Comparison of ENCODE assay signal across 9 cellular contexts in the genomic region with DNA sequence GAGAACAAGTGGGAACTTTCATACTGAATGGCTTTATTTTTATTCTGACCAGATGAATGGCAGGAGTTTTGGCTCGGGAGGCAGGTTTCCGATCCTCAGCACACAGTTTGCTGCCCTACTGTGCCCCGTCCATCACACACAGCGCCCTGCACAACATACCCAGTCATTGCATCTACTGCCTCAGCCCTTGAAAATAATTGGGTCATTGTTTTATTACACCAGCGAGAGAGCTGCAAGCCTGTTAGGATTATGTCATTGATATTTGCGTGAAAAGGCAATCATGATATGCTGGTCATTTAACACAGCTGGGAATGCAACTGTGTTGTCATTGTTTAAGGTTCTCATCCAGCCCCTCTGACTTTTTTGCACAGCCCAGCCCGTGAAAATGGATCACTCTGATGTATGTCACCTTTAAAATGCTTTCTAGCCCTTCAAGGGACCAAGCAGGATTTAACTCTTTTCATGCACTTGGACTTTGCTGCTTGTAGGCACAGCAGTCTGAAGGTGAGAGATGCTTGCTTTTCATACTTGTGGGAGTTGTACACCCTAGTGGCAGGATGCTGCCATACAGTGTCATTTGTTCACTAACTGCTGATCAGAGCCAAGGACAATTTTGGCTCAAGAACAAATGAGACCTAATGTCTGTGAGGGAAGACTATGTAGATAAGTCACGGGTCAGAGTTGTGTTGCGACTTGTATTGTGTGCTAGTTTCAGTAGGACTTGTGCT.
A peak's percentile ranks its signal among the peaks of the same experiment; 100 is the strongest.
DNase-seq lines count a peak whose midpoint lies in the region; ATAC-seq, FAIRE-seq and TF ChIP-seq lines count a peak whose summit lies in the region.
"Had no signal": no experiment of that assay in that cellular context is flagged by ENCODE, and none has a peak within 500 bp of the region (broad histone marks: within the 10 kb centered on the region; RNA-seq: fewer than 3 reads in every experiment).

No MANE protein-coding gene starts in this region.

- CTCF ChIA-PET in K562 (lab: Yijun Ruan, JAX; ENCODE audit: low intra/inter-chr PET ratio), result interaction anchor here (0.6 kb wide), 1 partner anchor 81 kb away, joined by 3 read pairs; no protein-coding TSS in a partner anchor

- no peaks in the 10 kb centered on the region for H3K9me1 ChIP-seq in K562 (ENCODE audit: control insufficient read depth, insufficient read depth, low read length)

- H3K36me3 ChIP-seq in K562 (ENCODE audit: control insufficient read depth, insufficient read depth, low read length) (no peaks in the 10 kb centered on the region), kidney (ENCODE audit: control insufficient read depth in 1 of 2, insufficient read depth in 2 of 2, low read length in 2 of 2) (no peaks in the 10 kb centered on the region)

- H3K9me3 ChIP-seq in K562 (replicated peaks; ENCODE audit: control insufficient read depth, insufficient read depth, low read depth, low read length) (no peaks in the 10 kb centered on the region), kidney (ENCODE audit: control insufficient read depth in 1 of 2, low read length in 2 of 2) (no peaks in the 10 kb centered on the region)

- H3K4me3 ChIP-seq in K562, result no peak overlapping the region
- no peak overlapping the region for H3K4me3 ChIP-seq in kidney (ENCODE audit: low read length in 2 of 2)

- POLR2A ChIA-PET in K562 (lab: Yijun Ruan, JAX), result interaction anchor here (0.9 kb wide), 1 partner anchor 12 kb away, joined by 3 read pairs; no protein-coding TSS in a partner anchor

- DNase-seq in GM18507 (ENCODE audit: extremely low spot score, insufficient read length, low read depth) (no peak), K562 (ENCODE audit: extremely low read depth in 1 of 4, low spot score in 3 of 4) (peak in 3 of 4 experiments; percentile 35 to 56 (median 35)), occipital lobe (lab: John Stamatoyannopoulos, UW) (peak; percentile 14), NCI-H1417 treated with DMSO at 0.1 percent for 48 hours (lab: John Stamatoyannopoulos, UW) (no peak), kidney (no peak), COLO668 (lab: John Stamatoyannopoulos, UW; ENCODE audit: unreplicated experiment) (no peak)
- DNase-seq: activated naive CD8-positive, alpha-beta T cell treated with anti-CD3 and anti-CD28 coated beads, Interleukin-2, amount 10 ng/mL, durations not matched to agents 7 days and 5 days had no signal

- H3K4me1 ChIP-seq in K562 (replicated peaks in 1 of 2; ENCODE audit: control insufficient read depth in 2 of 2, insufficient read depth in 2 of 2, low read length in 2 of 2) (peaks cover 0 to 5% of the 10 kb centered on the region in 2 experiments; a peak in 3 of 5 replicates), kidney (ENCODE audit: control insufficient read depth in 1 of 2, insufficient read depth in 1 of 2, low read depth in 1 of 2, low read length in 2 of 2) (no peaks in the 10 kb centered on the region)

- no peak overlapping the region; the same call in 1 of the 2 replicates for H3K4me2 ChIP-seq in K562 (ENCODE audit: insufficient read depth, low read length)

- intact Hi-C loops in K562 (cut with micrococcal nuclease), result no loop called here
- intact Hi-C loops in kidney (cut with DNase I), result no loop called here

- H3K79me2 ChIP-seq in K562 (ENCODE audit: control insufficient read depth, insufficient read depth, low read length), result no peaks in the 10 kb centered on the region

- peak; percentile 78 for ATAC-seq in HG03280 (IDR thresholded peaks at IDR 0.05; ENCODE audit: unreplicated experiment)
- ATAC-seq in K562, result peak; percentile 87
- ATAC-seq in HG03521 (IDR thresholded peaks at IDR 0.05; ENCODE audit: unreplicated experiment), result no peak

- TF ChIP-seq RAD21 in K562 (CRISPR knock-in tag; conservative IDR thresholded peaks at IDR 0.05 in 1 of 2, IDR thresholded peaks at IDR 0.05 in 1 of 2), result peak in 1 of 2 experiments; percentile 46; a peak in 2 of 4 replicates

- no peak overlapping the region for H2AFZ ChIP-seq in K562 (ENCODE audit: low read depth, low read length)

- no peak for TF ChIP-seq EP300 in K562 (IDR thresholded peaks at IDR 0.05; ENCODE audit: low read length)

- no peak for TF ChIP-seq POLR2A in K562 (conservative IDR thresholded peaks at IDR 0.05)

- no peak overlapping the region for H3K27ac ChIP-seq in K562 (ENCODE audit: extremely low read depth, low read depth, low read length)
- no peak overlapping the region for H3K27ac ChIP-seq in kidney (ENCODE audit: low read depth in 2 of 2, low read length in 2 of 2)

- peaks cover 0 to 3% of the 10 kb centered on the region in 2 experiments; a peak in 2 of 5 replicates for H3K27me3 ChIP-seq in K562 (ENCODE audit: control insufficient read depth in 2 of 2, insufficient read depth in 2 of 2, low read length in 2 of 2)

- TF ChIP-seq CTCF in K562 (IDR thresholded peaks at IDR 0.05 in 2 of 3, conservative IDR thresholded peaks at IDR 0.05 in 1 of 3; ENCODE audit: insufficient read depth in 2 of 3, low read depth in 1 of 3, low read length in 3 of 3), result peak; percentile 40 to 60 (median 53)
- TF ChIP-seq CTCF in kidney (IDR thresholded peaks at IDR 0.05; ENCODE audit: borderline replicate concordance, extremely low read depth, insufficient read depth), result no peak

- H4K20me1 ChIP-seq in K562 (replicated peaks; ENCODE audit: control insufficient read depth, insufficient read depth, low read length), result no peaks in the 10 kb centered on the region

- H3K9ac ChIP-seq in K562 (ENCODE audit: insufficient read depth in 1 of 2, low read depth in 2 of 2, low read length in 2 of 2) (no peak overlapping the region), kidney (ENCODE audit: low read length in 2 of 2) (no peak overlapping the region)

- FAIRE-seq in GM18507 (lab: Jason Lieb, UNC), result peak; percentile 59
- peak; percentile 89 for FAIRE-seq in K562 (lab: Jason Lieb, UNC)
- FAIRE-seq in kidney (lab: Jason Lieb, UNC), result no peak

- in situ Hi-C loops in K562 (cut with MboI), result loop anchor here (25.0 kb wide), 1 partner anchor 509 kb away; no protein-coding TSS in a partner anchor

- BruUV-seq in K562 (replicated peaks; lab: Mats Ljungman, UMichigan), result no TSS peak

- 3% methylated on average over 8 of the region's 9 CpGs for WGBS in K562 (ENCODE audit: insufficient coverage, low coverage, missing lambda C conversion rate)

TF ChIP-seq in K562, 482 proteins besides CTCF, POLR2A, EP300 and RAD21:
- TF ChIP-seq ZNF24 (IDR thresholded peaks at IDR 0.05) (peak; percentile 75; the same call in 1 of the 2 replicates), CEBPB (tag; IDR thresholded peaks at IDR 0.05) (no peak), ZNF143 (CRISPR knock-in tag; IDR thresholded peaks at IDR 0.05) (no peak)

Comparison
In these comparisons a context has a peak if more than half of its experiments do, and no peak if none do; other contexts are left out.
1. DNase-seq: peak in K562 (3 of 4) and occipital lobe (single experiment); none in GM18507 (single experiment), NCI-H1417 treated with DMSO at 0.1 percent for 48 hours (single experiment), kidney (single experiment) and COLO668 (single experiment).